In genomic region chr20:7375905-7376304, GRCh38 we compare ENCODE assay signal across 10 cellular contexts.
DNase-seq lines count a peak whose midpoint lies in the region; ATAC-seq, FAIRE-seq and TF ChIP-seq lines count a peak whose summit lies in the region.
"Had no signal": no experiment of that assay in that cellular context is flagged by ENCODE, and none has a peak within 500 bp of the region (broad histone marks: within the 10 kb centered on the region; RNA-seq: fewer than 3 reads in every experiment).

No MANE protein-coding gene starts in this region.

- DNase-seq in ACHN (peak; percentile 49), GM12865 (ENCODE audit: low read depth) (peak; percentile 27), RCC 7860 (ENCODE audit: low spot score) (no peak), fibroblast of villous mesenchyme (ENCODE audit: low read depth) (peak; percentile 40), caudate nucleus (lab: John Stamatoyannopoulos, UW) (no peak)
- DNase-seq in activated CD4-positive, alpha-beta T cell treated with anti-CD3 and anti-CD28 coated beads, Interleukin-2, amount 10 ng/mL, durations not matched to agents 24 days and 14 days, result no peak
- DNase-seq: activated B cell treated with CpG ODN at 0.5 μM for 24 hours, head of caudate nucleus had no signal

- H3K27ac Mint-ChIP-seq in activated CD4-positive, alpha-beta T cell treated with anti-CD3 and anti-CD28 coated beads, Interleukin-2, amount 10 ng/mL, durations not matched to agents 24 days and 14 days, result no peak overlapping the region
- H3K27ac Mint-ChIP-seq: activated B cell treated with CpG ODN at 0.5 μM for 24 hours had no signal

- FAIRE-seq in RCC 7860 (lab: Jason Lieb, UNC), result peak; percentile 76

- H3K27ac ChIP-seq in caudate nucleus (ENCODE audit: low read depth, low read length), result no peak overlapping the region

- no peaks in the 10 kb centered on the region for H3K27me3 Mint-ChIP-seq in activated CD4-positive, alpha-beta T cell treated with anti-CD3 and anti-CD28 coated beads, Interleukin-2, amount 10 ng/mL, durations not matched to agents 24 days and 14 days
- H3K27me3 Mint-ChIP-seq: activated B cell treated with CpG ODN at 0.5 μM for 24 hours had no signal

- intact Hi-C loops in activated CD4-positive, alpha-beta T cell treated with anti-CD3 and anti-CD28 coated beads, Interleukin-2, amount 10 ng/mL, durations not matched to agents 24 days and 14 days (cut with micrococcal nuclease), result loop anchor here (5.0 kb wide), 1 partner anchor 1234 kb away; no protein-coding TSS in a partner anchor

- H3K9me3 Mint-ChIP-seq in activated CD4-positive, alpha-beta T cell treated with anti-CD3 and anti-CD28 coated beads, Interleukin-2, amount 10 ng/mL, durations not matched to agents 24 days and 14 days, result no peaks in the 10 kb centered on the region

- no peak for ATAC-seq in GM19395 (IDR thresholded peaks at IDR 0.05; ENCODE audit: unreplicated experiment)
- ATAC-seq in GM18867 (IDR thresholded peaks at IDR 0.05; ENCODE audit: unreplicated experiment), result no peak

- TF ChIP-seq CTCF in GM12865 (IDR thresholded peaks at IDR 0.05; ENCODE audit: insufficient read depth, low read depth, low read length, missing control alignments), result peak; percentile 16
- TF ChIP-seq CTCF in fibroblast of villous mesenchyme (IDR thresholded peaks at IDR 0.05; ENCODE audit: insufficient read depth, low read depth, low read length), result peak; percentile 49

- H3K4me1 Mint-ChIP-seq in activated CD4-positive, alpha-beta T cell treated with anti-CD3 and anti-CD28 coated beads, Interleukin-2, amount 10 ng/mL, durations not matched to agents 24 days and 14 days, result no peaks in the 10 kb centered on the region
- H3K4me1 Mint-ChIP-seq: activated B cell treated with CpG ODN at 0.5 μM for 24 hours had no signal

- in situ Hi-C loops in ACHN (cut with HindIII; ENCODE audit: low pct_ligation_motif_present, low pct_unique_long_range_greater_than_20kb, low sequenced_read_pairs), result no loop called here

- H3K36me3 Mint-ChIP-seq in activated CD4-positive, alpha-beta T cell treated with anti-CD3 and anti-CD28 coated beads, Interleukin-2, amount 10 ng/mL, durations not matched to agents 24 days and 14 days (ENCODE audit: low read depth), result no peaks in the 10 kb centered on the region

- H3K4me3 ChIP-seq in GM12865 (ENCODE audit: low read depth, low read length), result no peak overlapping the region
- no peak overlapping the region for H3K4me3 ChIP-seq in fibroblast of villous mesenchyme (ENCODE audit: low read depth, low read length)

- no peak overlapping the region for H3K4me3 Mint-ChIP-seq in activated CD4-positive, alpha-beta T cell treated with anti-CD3 and anti-CD28 coated beads, Interleukin-2, amount 10 ng/mL, durations not matched to agents 24 days and 14 days
- H3K4me3 Mint-ChIP-seq: activated B cell treated with CpG ODN at 0.5 μM for 24 hours had no signal

Comparison
In these comparisons a context has a peak if more than half of its experiments do, and no peak if none do; other contexts are left out.
1. DNase-seq: peak in ACHN (single experiment), GM12865 (single experiment) and fibroblast of villous mesenchyme (single experiment); none in RCC 7860 (single experiment), caudate nucleus (0 of 61) and activated CD4-positive, alpha-beta T cell treated with anti-CD3 and anti-CD28 coated beads, Interleukin-2, amount 10 ng/mL, durations not matched to agents 24 days and 14 days (single experiment).